Comparison of ENCODE assay signal across 18 cellular contexts in the genomic region with DNA sequence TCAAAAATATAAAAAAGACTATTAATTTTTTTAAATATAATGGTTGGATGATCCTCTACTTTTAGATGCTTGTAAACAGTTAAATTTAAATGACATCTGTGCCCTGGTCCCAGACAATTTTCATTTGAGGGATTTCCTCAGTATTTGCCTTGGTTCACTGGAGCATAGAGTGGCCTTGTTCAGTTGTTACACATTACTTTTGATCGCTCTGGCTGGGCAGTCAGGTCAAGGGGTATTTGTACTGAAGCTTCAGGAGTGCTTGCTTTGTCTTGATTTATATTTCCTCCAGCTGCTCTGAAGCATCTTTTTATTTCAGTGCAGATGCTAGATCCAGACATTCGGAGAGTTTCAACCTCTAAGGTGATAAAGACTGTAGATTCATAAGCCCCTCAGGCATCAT. TPM values are rescaled to one million over a fixed set of nuclear protein-coding genes. Genes with fewer than 3 reads are reported as not detected.
DNase-seq lines count a peak whose midpoint lies in the region; ATAC-seq and TF ChIP-seq lines count a peak whose summit lies in the region.
"Had no signal": no experiment of that assay in that cellular context is flagged by ENCODE, and none has a peak within 500 bp of the region (broad histone marks: within the 10 kb centered on the region; RNA-seq: fewer than 3 reads in every experiment).

No MANE protein-coding gene starts in this region.

- H3K14ac ChIP-seq in trophoblast cell (ENCODE audit: low read length), result no peak overlapping the region

- no peaks in the 10 kb centered on the region for H3K36me3 ChIP-seq in trophoblast cell (ENCODE audit: control insufficient read depth in 1 of 2, insufficient read depth in 2 of 2, low read length in 2 of 2)
- no peaks in the 10 kb centered on the region for H3K36me3 ChIP-seq in gastrocnemius medialis
- H3K36me3 ChIP-seq: colonic mucosa, upper lobe of left lung had no signal

- H3K4me1 ChIP-seq in trophoblast cell (ENCODE audit: control insufficient read depth in 1 of 2, insufficient read depth in 2 of 2, low read length in 2 of 2) (no peaks in the 10 kb centered on the region), gastrocnemius medialis (no peaks in the 10 kb centered on the region)
- H3K4me1 ChIP-seq: colonic mucosa, upper lobe of left lung had no signal

- DNase-seq in SHP77 (lab: John Stamatoyannopoulos, UW), result peak; percentile 19 to 33
- no peak for DNase-seq in trophoblast cell
- DNase-seq in COR-L47 (lab: John Stamatoyannopoulos, UW), result no peak
- no peak for DNase-seq in gastrocnemius medialis
- DNase-seq in hypothalamus (lab: John Stamatoyannopoulos, UW), result no peak
- DNase-seq: activated CD4-positive, alpha-beta T cell treated with anti-CD3 and anti-CD28 coated beads for 36 hours; colonic mucosa; GDM1; mammary epithelial cell; naive B cell; NCI-H146; NCI-H2227 treated with DMSO at 0.1 percent for 48 hours; stimulated activated CD4-positive, alpha-beta T cell treated with anti-CD3 and anti-CD28 coated beads, Interleukin-2, amount 100 ng/mL, for 24 hours; stimulated activated naive CD4-positive, alpha-beta T cell treated with Interleukin-2 at 50 U/mL for 16 hours; T1000; upper lobe of left lung had no signal

- H3K9me3 ChIP-seq in trophoblast cell (ENCODE audit: insufficient read depth, low read depth, low read length), result no peaks in the 10 kb centered on the region
- H3K9me3 ChIP-seq in gastrocnemius medialis, result no peaks in the 10 kb centered on the region
- H3K9me3 ChIP-seq: colonic mucosa, upper lobe of left lung had no signal

- H4K8ac ChIP-seq in trophoblast cell (ENCODE audit: low read depth, low read length), result no peak overlapping the region

- H3K4me3 ChIP-seq in trophoblast cell (ENCODE audit: low read depth, low read length) (no peak overlapping the region), gastrocnemius medialis (no peak overlapping the region)
- H3K4me3 ChIP-seq: colonic mucosa, upper lobe of left lung had no signal

- H4K12ac ChIP-seq in trophoblast cell (ENCODE audit: low read depth, low read length), result no peak overlapping the region

- H3K9ac ChIP-seq in trophoblast cell (ENCODE audit: low read length), result no peak overlapping the region

- no peak overlapping the region for H2AK5ac ChIP-seq in trophoblast cell (ENCODE audit: low read length)

- H2BK5ac ChIP-seq in trophoblast cell (ENCODE audit: low read depth, low read length, poor library complexity), result no peak overlapping the region

- peak overlapping the region; percentile 29 for H2BK12ac ChIP-seq in trophoblast cell (ENCODE audit: low read length)

- H3K27me3 ChIP-seq in trophoblast cell (ENCODE audit: insufficient read depth, low read length), result no peaks in the 10 kb centered on the region
- no peaks in the 10 kb centered on the region for H3K27me3 ChIP-seq in gastrocnemius medialis
- H3K27me3 ChIP-seq: colonic mucosa, upper lobe of left lung had no signal

- H3K27ac ChIP-seq in trophoblast cell (ENCODE audit: low read depth, low read length), result no peak overlapping the region
- H3K27ac ChIP-seq in gastrocnemius medialis, result no peak overlapping the region
- H3K27ac ChIP-seq: colonic mucosa, upper lobe of left lung had no signal

- no peak overlapping the region for H3K23ac ChIP-seq in trophoblast cell (ENCODE audit: low read length)

- H3K4ac ChIP-seq in trophoblast cell (ENCODE audit: low read depth, low read length), result no peak overlapping the region

- ATAC-seq in GM19043 (IDR thresholded peaks at IDR 0.05; ENCODE audit: low read depth, unreplicated experiment) (peak; percentile 57), HG03342 (IDR thresholded peaks at IDR 0.05; ENCODE audit: unreplicated experiment) (peak; percentile 42), gastrocnemius medialis (no peak)
- ATAC-seq: activated CD4-positive, alpha-beta T cell treated with anti-CD3 and anti-CD28 coated beads for 36 hours had no signal

- no peaks in the 10 kb centered on the region for H3K79me1 ChIP-seq in trophoblast cell (ENCODE audit: low read length)

- intact Hi-C loops in gastrocnemius medialis (cut with DNase I; ENCODE audit: low total_unique reads), result no loop called here

- no peak for TF ChIP-seq CTCF in gastrocnemius medialis (IDR thresholded peaks at IDR 0.05 in 4 of 5, conservative IDR thresholded peaks at IDR 0.05 in 1 of 5)

- no peaks in the 10 kb centered on the region for H3K79me2 ChIP-seq in trophoblast cell (ENCODE audit: control insufficient read depth, insufficient read depth, low read length, poor library complexity)

- no peak overlapping the region for H3K18ac ChIP-seq in trophoblast cell (ENCODE audit: low read length)

- no CpG with 5 or more reads among the region's 2 CpGs for WGBS in trophoblast cell (ENCODE audit: extremely low coverage, insufficient coverage, insufficient read length)

- no peak overlapping the region for H3K4me2 ChIP-seq in trophoblast cell (ENCODE audit: low read length)

- no peak overlapping the region for H2BK120ac ChIP-seq in trophoblast cell (ENCODE audit: insufficient read depth, low read length, poor library complexity)

- H2AFZ ChIP-seq in trophoblast cell (ENCODE audit: insufficient read depth, low read length, poor library complexity), result no peak overlapping the region

- TF ChIP-seq POLR2A in gastrocnemius medialis (IDR thresholded peaks at IDR 0.05), result no peak

- in situ Hi-C loops in gastrocnemius medialis (cut with MboI; ENCODE audit: low sequenced_read_pairs in 4 of 4), result no loop called here

- H4K91ac ChIP-seq in trophoblast cell (ENCODE audit: low read depth, low read length), result no peak overlapping the region

RNA-seq across cellular contexts. Expression of a gene that starts 50.0 kb away (rescaled TPM):
- polyA plus RNA-seq in trophoblast cell (2013), result 30.8 and 32.7 TPM in 2 replicates
- total RNA-seq in gastrocnemius medialis, result 1 to 10 TPM; 4.8 to 8.5 (median 6.4) TPM

Comparison
In these comparisons a context has a peak if more than half of its experiments do, and no peak if none do; other contexts are left out.
1. ATAC-seq: peak in GM19043 (single experiment) and HG03342 (single experiment); none in gastrocnemius medialis (0 of 2).
2. DNase-seq: peak in SHP77 (2 of 2); none in trophoblast cell (0 of 2), COR-L47 (single experiment), gastrocnemius medialis (0 of 2) and hypothalamus (0 of 51).